In genomic region chr4:186037692-186038658, GRCh38 we compare ENCODE assay signal across 8 cellular contexts. TPM values are rescaled to one million over a fixed set of nuclear protein-coding genes. Genes with fewer than 3 reads are reported as not detected.
A peak's percentile ranks its signal among the peaks of the same experiment; 100 is the strongest.
DNase-seq lines count a peak whose midpoint lies in the region; ATAC-seq and TF ChIP-seq lines count a peak whose summit lies in the region.

No MANE protein-coding gene starts in this region.

- no peak overlapping the region for H3K27ac ChIP-seq in epithelial cell of prostate

- DNase-seq in NCI-H524 (lab: John Stamatoyannopoulos, UW) (peak; percentile 34 to 73), NCI-H524 treated with DMSO at 0.1 percent for 48 hours (lab: John Stamatoyannopoulos, UW) (no peak), LNCaP clone FGC (ENCODE audit: low read depth) (peak; percentile 63), SKM-1 (lab: John Stamatoyannopoulos, UW; ENCODE audit: unreplicated experiment) (peak; percentile 63), epithelial cell of prostate (ENCODE audit: low read depth, low spot score) (peak; percentile 5), middle frontal gyrus (ENCODE audit: extremely low spot score, low spot score) (peak; percentile 87), mesenteric fat pad (ENCODE audit: low spot score) (no peak)

- H3K4me3 ChIP-seq in LNCaP clone FGC (ENCODE audit: low read depth, low read length), result no peak overlapping the region

- TF ChIP-seq CTCF in LNCaP clone FGC (IDR thresholded peaks at IDR 0.05; ENCODE audit: control insufficient read depth, extremely low read depth, insufficient read depth), result peak; percentile 82

- peak; percentile 85 for ATAC-seq in GM21526 (IDR thresholded peaks at IDR 0.05; ENCODE audit: low FRiP score, unreplicated experiment)

RNA-seq across cellular contexts. Expression of gene TLR3, which starts 31.0 kb away (rescaled TPM):
- 10.9 TPM for total RNA-seq in mesenteric fat pad

Comparison
In these comparisons a context has a peak if more than half of its experiments do, and no peak if none do; other contexts are left out.
1. DNase-seq: peak in NCI-H524 (2 of 2), LNCaP clone FGC (single experiment), SKM-1 (single experiment), epithelial cell of prostate (single experiment) and middle frontal gyrus (single experiment); none in NCI-H524 treated with DMSO at 0.1 percent for 48 hours (single experiment) and mesenteric fat pad (single experiment).